Comparison of ENCODE assay signal across 9 cellular contexts in genomic region chr20:38127011-38127621, GRCh38. TPM values are rescaled to one million over a fixed set of nuclear protein-coding genes. Genes with fewer than 3 reads are reported as not detected.
DNase-seq lines count a peak whose midpoint lies in the region; ATAC-seq, FAIRE-seq and TF ChIP-seq lines count a peak whose summit lies in the region.
"Had no signal": no experiment of that assay in that cellular context is flagged by ENCODE, and none has a peak within 500 bp of the region (broad histone marks: within the 10 kb centered on the region; RNA-seq: fewer than 3 reads in every experiment).

No MANE protein-coding gene starts in this region.

- intact Hi-C loops in lower leg skin (cut with DNase I; ENCODE audit: low total_unique reads): no loop called here

- DNase-seq in activated CD8-positive, alpha-beta memory T cell treated with anti-CD3 and anti-CD28 coated beads, Interleukin-2, amount 50 U/mL, for 48 hours: peak; percentile 17
- no peak for DNase-seq in activated CD8-positive, alpha-beta memory T cell treated with anti-CD3 and anti-CD28 coated beads, Interleukin-2, amount 10 ng/mL, durations not matched to agents 7 days and 5 days
- DNase-seq in bronchial epithelial cell (ENCODE audit: low read depth) (peak; percentile 68), lower leg skin (ENCODE audit: low spot score in 2 of 2) (peak; percentile 35 to 70), NCI-H345 (lab: John Stamatoyannopoulos, UW) (no peak), WERI-Rb-1 (no peak)

- H3K4me3 ChIP-seq in bronchial epithelial cell (ENCODE audit: low read depth, low read length): no peak overlapping the region
- no peak overlapping the region for H3K4me3 ChIP-seq in lower leg skin (ENCODE audit: low read depth, poor library complexity, severe bottlenecking)
- H3K4me3 ChIP-seq in WERI-Rb-1 (ENCODE audit: low read depth, low read length): no peak overlapping the region
- H3K4me3 ChIP-seq: BLaER1 had no signal

- H3K27ac ChIP-seq in WERI-Rb-1: no peak overlapping the region
- H3K27ac ChIP-seq: BLaER1 had no signal

- TF ChIP-seq CTCF in bronchial epithelial cell (IDR thresholded peaks at IDR 0.05; ENCODE audit: insufficient read depth, low read length, severe bottlenecking): no peak
- no peak for TF ChIP-seq CTCF in lower leg skin (IDR thresholded peaks at IDR 0.05)
- no peak for TF ChIP-seq CTCF in WERI-Rb-1 (IDR thresholded peaks at IDR 0.05; ENCODE audit: low read depth, low read length)

- TF ChIP-seq POLR2A in lower leg skin (IDR thresholded peaks at IDR 0.05): no peak

- H3K9me3 ChIP-seq in WERI-Rb-1 (ENCODE audit: severe bottlenecking): no peaks in the 10 kb centered on the region
- H3K9me3 ChIP-seq: BLaER1 had no signal

- H3K4me3 Mint-ChIP-seq in activated CD8-positive, alpha-beta memory T cell treated with anti-CD3 and anti-CD28 coated beads, Interleukin-2, amount 10 ng/mL, durations not matched to agents 7 days and 5 days: no peak overlapping the region

- CTCF ChIA-PET in activated CD8-positive, alpha-beta memory T cell treated with anti-CD3 and anti-CD28 coated beads, Interleukin-2, amount 10 ng/mL, durations not matched to agents 7 days and 5 days (lab: Charles Lee): no interaction called here

- no peak for ATAC-seq in activated CD8-positive, alpha-beta memory T cell treated with anti-CD3 and anti-CD28 coated beads, Interleukin-2, amount 10 ng/mL, durations not matched to agents 7 days and 5 days
- no peak for ATAC-seq in GM18909 (IDR thresholded peaks at IDR 0.05; ENCODE audit: poor library complexity, unreplicated experiment)
- ATAC-seq in GM19035 (IDR thresholded peaks at IDR 0.05; ENCODE audit: unreplicated experiment): no peak

- H3K27ac Mint-ChIP-seq in activated CD8-positive, alpha-beta memory T cell treated with anti-CD3 and anti-CD28 coated beads, Interleukin-2, amount 10 ng/mL, durations not matched to agents 7 days and 5 days: no peak overlapping the region

- H3K4me1 Mint-ChIP-seq in activated CD8-positive, alpha-beta memory T cell treated with anti-CD3 and anti-CD28 coated beads, Interleukin-2, amount 10 ng/mL, durations not matched to agents 7 days and 5 days: peaks cover 9% of the 10 kb centered on the region

- WGBS in lower leg skin, 2 donors: 37 to 43% methylated on average over 12 of the region's 12 CpGs

- H3K9me3 Mint-ChIP-seq in activated CD8-positive, alpha-beta memory T cell treated with anti-CD3 and anti-CD28 coated beads, Interleukin-2, amount 10 ng/mL, durations not matched to agents 7 days and 5 days (ENCODE audit: low read depth): no peaks in the 10 kb centered on the region

- FAIRE-seq in bronchial epithelial cell (lab: Jason Lieb, UNC): no peak

- no peaks in the 10 kb centered on the region for H3K27me3 Mint-ChIP-seq in activated CD8-positive, alpha-beta memory T cell treated with anti-CD3 and anti-CD28 coated beads, Interleukin-2, amount 10 ng/mL, durations not matched to agents 7 days and 5 days

- no peaks in the 10 kb centered on the region for H3K36me3 ChIP-seq in bronchial epithelial cell (ENCODE audit: control insufficient read depth, insufficient read depth, low read length)
- no peaks in the 10 kb centered on the region for H3K36me3 ChIP-seq in WERI-Rb-1
- H3K36me3 ChIP-seq: BLaER1 had no signal

- no peaks in the 10 kb centered on the region for H3K36me3 Mint-ChIP-seq in activated CD8-positive, alpha-beta memory T cell treated with anti-CD3 and anti-CD28 coated beads, Interleukin-2, amount 10 ng/mL, durations not matched to agents 7 days and 5 days

- H3K27me3 ChIP-seq in bronchial epithelial cell (ENCODE audit: control insufficient read depth, insufficient read depth, low read length) (no peaks in the 10 kb centered on the region), WERI-Rb-1 (ENCODE audit: insufficient read depth, low read depth, severe bottlenecking) (no peaks in the 10 kb centered on the region)
- H3K27me3 ChIP-seq: BLaER1 had no signal

RNA-seq across cellular contexts. Expression of gene TGM2, which starts 38.0 kb away (rescaled TPM):
- under 1 TPM; 0.35 TPM for total RNA-seq in activated CD8-positive, alpha-beta memory T cell treated with anti-CD3 and anti-CD28 coated beads, Interleukin-2, amount 10 ng/mL, durations not matched to agents 7 days and 5 days
- total RNA-seq in bronchial epithelial cell (0.51 and 5.5 TPM in 2 replicates), lower leg skin (1 to 10 TPM; 3.7 to 6.2 (median 4.6) TPM)

Comparison
In these comparisons a context has a peak if more than half of its experiments do, and no peak if none do; other contexts are left out.
1. DNase-seq: peak in activated CD8-positive, alpha-beta memory T cell treated with anti-CD3 and anti-CD28 coated beads, Interleukin-2, amount 50 U/mL, for 48 hours (single experiment), bronchial epithelial cell (single experiment) and lower leg skin (2 of 2); none in activated CD8-positive, alpha-beta memory T cell treated with anti-CD3 and anti-CD28 coated beads, Interleukin-2, amount 10 ng/mL, durations not matched to agents 7 days and 5 days (single experiment), NCI-H345 (single experiment) and WERI-Rb-1 (single experiment).